21 cellular contexts compared by ENCODE assay signal in genomic region chr3:135991621-135992020, GRCh38. TPM values are rescaled to one million over a fixed set of nuclear protein-coding genes. Genes with fewer than 3 reads are reported as not detected.
DNase-seq lines count a peak whose midpoint lies in the region; ATAC-seq and TF ChIP-seq lines count a peak whose summit lies in the region.
"Had no signal": no experiment of that assay in that cellular context is flagged by ENCODE, and none has a peak within 500 bp of the region (broad histone marks: within the 10 kb centered on the region; RNA-seq: fewer than 3 reads in every experiment).

No MANE protein-coding gene starts in this region.

- no peaks in the 10 kb centered on the region for H3K36me3 Mint-ChIP-seq in chondrocyte (ENCODE audit: low read depth)
- H3K36me3 Mint-ChIP-seq in CD4-positive, alpha-beta memory T cell: no peaks in the 10 kb centered on the region
- H3K36me3 Mint-ChIP-seq: CD8-positive, alpha-beta memory T cell; immature natural killer cell; natural killer cell treated with Interleukin-12 subunit alpha and Interleukin-12 subunit beta and Interleukin-15 and Interleukin-18, amount 100 ng/mL, for 72 hours had no signal

- H3K27ac ChIP-seq in CD4-positive, alpha-beta memory T cell (ENCODE audit: low read depth, low read length): no peak overlapping the region
- H3K27ac ChIP-seq: colonic mucosa, prostate gland, SJCRH30, upper lobe of right lung had no signal

- peak; percentile 40 for DNase-seq in A172 (ENCODE audit: low spot score)
- peak; percentile 67 for DNase-seq in HT1080 (ENCODE audit: low read depth)
- no peak for DNase-seq in chondrocyte (ENCODE audit: low spot score)
- DNase-seq in lung microvascular endothelial cell (ENCODE audit: low read depth in 2 of 2): peak; percentile 43 to 73
- no peak for DNase-seq in stimulated activated naive CD8-positive, alpha-beta T cell treated with anti-CD3 and anti-CD28 coated beads, Interleukin-15, Interleukin-2, amounts not matched to agents 100 U/mL and 50 U/mL, for 24 hours
- DNase-seq in NCI-H1092 (lab: John Stamatoyannopoulos, UW): no peak
- DNase-seq in CD4-positive, alpha-beta memory T cell: no peak
- DNase-seq: CD8-positive, alpha-beta memory T cell; colonic mucosa; heart left ventricle; immature natural killer cell; NCI-H2029; NCI-H510A; SJCRH30; stimulated activated naive CD4-positive, alpha-beta T cell treated with Interleukin-2 at 50 U/mL for 16 hours; T-helper 9 cell; upper lobe of right lung had no signal

- H3K4me1 Mint-ChIP-seq in chondrocyte (ENCODE audit: low read depth): peaks cover 35% of the 10 kb centered on the region
- no peaks in the 10 kb centered on the region for H3K4me1 Mint-ChIP-seq in CD4-positive, alpha-beta memory T cell
- H3K4me1 Mint-ChIP-seq: CD8-positive, alpha-beta memory T cell had no signal

- H3K36me3 ChIP-seq in CD4-positive, alpha-beta memory T cell (ENCODE audit: insufficient read depth, low read length): no peaks in the 10 kb centered on the region
- H3K36me3 ChIP-seq: colonic mucosa, heart left ventricle, prostate gland, SJCRH30, upper lobe of right lung had no signal

- H3K27me3 Mint-ChIP-seq in chondrocyte (ENCODE audit: low read depth): no peaks in the 10 kb centered on the region
- H3K27me3 Mint-ChIP-seq in CD4-positive, alpha-beta memory T cell: peaks cover 2 to 6% of the 10 kb centered on the region in 2 donors

- POLR2A ChIA-PET in CD4-positive, alpha-beta memory T cell (lab: Charles Lee; ENCODE audit: partially characterized antibody): no interaction called here

- peaks cover 2% of the 10 kb centered on the region for H3K9me3 Mint-ChIP-seq in chondrocyte (ENCODE audit: low read depth)
- H3K9me3 Mint-ChIP-seq in CD4-positive, alpha-beta memory T cell: peaks cover 0 to 2% (median 0%) of the 10 kb centered on the region in 8 donors
- H3K9me3 Mint-ChIP-seq: natural killer cell treated with Interleukin-12 subunit alpha and Interleukin-12 subunit beta and Interleukin-15 and Interleukin-18, amount 100 ng/mL, for 72 hours had no signal

- intact Hi-C loops in CD4-positive, alpha-beta memory T cell (cut with micrococcal nuclease): no loop called here

- H3K4me3 Mint-ChIP-seq in chondrocyte (ENCODE audit: unreplicated experiment): no peak overlapping the region
- H3K4me3 Mint-ChIP-seq in CD4-positive, alpha-beta memory T cell: no peak overlapping the region
- H3K4me3 Mint-ChIP-seq: CD8-positive, alpha-beta memory T cell; immature natural killer cell; natural killer cell treated with Interleukin-12 subunit alpha and Interleukin-12 subunit beta and Interleukin-15 and Interleukin-18, amount 100 ng/mL, for 72 hours had no signal

- H3K4me1 ChIP-seq in CD4-positive, alpha-beta memory T cell (ENCODE audit: insufficient read depth, low read length): no peaks in the 10 kb centered on the region
- H3K4me1 ChIP-seq: colonic mucosa, prostate gland, SJCRH30, upper lobe of right lung had no signal

- CTCF ChIA-PET in CD4-positive, alpha-beta memory T cell (lab: Charles Lee; ENCODE audit: partially characterized antibody): no interaction called here

- H3K9me3 ChIP-seq in CD4-positive, alpha-beta memory T cell (ENCODE audit: control insufficient read depth in 1 of 2, low read length in 2 of 2): no peaks in the 10 kb centered on the region
- H3K9me3 ChIP-seq: colonic mucosa, prostate gland, SJCRH30, upper lobe of right lung had no signal

- ATAC-seq in stimulated activated naive CD8-positive, alpha-beta T cell treated with anti-CD3 and anti-CD28 coated beads, Interleukin-15, Interleukin-2, amounts not matched to agents 100 U/mL and 50 U/mL, for 24 hours: no peak
- ATAC-seq in HG03280 (IDR thresholded peaks at IDR 0.05; ENCODE audit: unreplicated experiment): no peak
- ATAC-seq: HepG2; natural killer cell treated with Interleukin-12 subunit alpha and Interleukin-12 subunit beta and Interleukin-15 and Interleukin-18, amount 100 ng/mL, for 72 hours; upper lobe of right lung had no signal

- H3K4me3 ChIP-seq in CD4-positive, alpha-beta memory T cell (ENCODE audit: low read length in 2 of 2): no peak overlapping the region
- H3K4me3 ChIP-seq: colonic mucosa, heart left ventricle, prostate gland, SJCRH30, upper lobe of right lung had no signal

- TF ChIP-seq CTCF in chondrocyte (IDR thresholded peaks at IDR 0.05): no peak

- peak overlapping the region; percentile 83 for H3K27ac Mint-ChIP-seq in chondrocyte (ENCODE audit: unreplicated experiment)
- no peak overlapping the region for H3K27ac Mint-ChIP-seq in CD4-positive, alpha-beta memory T cell
- H3K27ac Mint-ChIP-seq: CD8-positive, alpha-beta memory T cell; natural killer cell treated with Interleukin-12 subunit alpha and Interleukin-12 subunit beta and Interleukin-15 and Interleukin-18, amount 100 ng/mL, for 72 hours had no signal

- H3K27me3 ChIP-seq in CD4-positive, alpha-beta memory T cell (ENCODE audit: insufficient read depth, low read length): no peaks in the 10 kb centered on the region
- H3K27me3 ChIP-seq: colonic mucosa, heart left ventricle, SJCRH30, upper lobe of right lung had no signal

RNA-seq across cellular contexts. Expression of gene PPP2R3A, which starts 26.1 kb away (rescaled TPM):
- 17.3 and 19.1 TPM in 2 replicates for total RNA-seq in A172 (2014; rRNA removed; shearing (Covaris generic))
- total RNA-seq in HT1080 (2014; rRNA removed; shearing (Covaris generic)): 26.7 and 30.4 TPM in 2 replicates
- polyA plus RNA-seq in HT1080 (2015; cell fraction: cytosol; rRNA removed): 15.8 and 21.9 TPM in 2 replicates
- 23.5 and 24.1 TPM in 2 replicates for polyA plus RNA-seq in HT1080 (2015; cell fraction: nucleus; rRNA removed)
- total RNA-seq in chondrocyte (14.7 to 20.6 TPM (median 14.8 TPM) in 3 replicates), lung microvascular endothelial cell (3.2 and 5.2 TPM in 2 replicates)
- under 1 TPM; 0.25 to 0.81 TPM for total RNA-seq in CD4-positive, alpha-beta memory T cell
- polyA plus RNA-seq in CD4-positive, alpha-beta memory T cell: under 1 TPM in 1 of 2 donors, not detected in 1; 0.24 TPM

Comparison
In these comparisons a context has a peak if more than half of its experiments do, and no peak if none do; other contexts are left out.
1. DNase-seq: peak in A172 (single experiment), HT1080 (single experiment) and lung microvascular endothelial cell (2 of 2); none in chondrocyte (single experiment), stimulated activated naive CD8-positive, alpha-beta T cell treated with anti-CD3 and anti-CD28 coated beads, Interleukin-15, Interleukin-2, amounts not matched to agents 100 U/mL and 50 U/mL, for 24 hours (single experiment), NCI-H1092 (single experiment) and CD4-positive, alpha-beta memory T cell (0 of 5).